In genomic region chr9:86948153-86948929, GRCh38 we compare ENCODE assay signal across 7 cellular contexts. TPM values are rescaled to one million over a fixed set of nuclear protein-coding genes. Genes with fewer than 3 reads are reported as not detected.
A peak's percentile ranks its signal among the peaks of the same experiment; 100 is the strongest.
DNase-seq lines count a peak whose midpoint lies in the region; ATAC-seq and TF ChIP-seq lines count a peak whose summit lies in the region.

No MANE protein-coding gene starts in this region.

- peaks cover 5% of the 10 kb centered on the region for H3K36me3 Mint-ChIP-seq in chondrocyte (ENCODE audit: low read depth)

- DNase-seq in NCI-H1694 (lab: John Stamatoyannopoulos, UW) (peak; percentile 77), chondrocyte (ENCODE audit: low spot score) (no peak), kidney tubule cell (ENCODE audit: low spot score) (peak; percentile 79)
- DNase-seq in stimulated activated CD4-positive, alpha-beta T cell treated with anti-CD3 and anti-CD28 coated beads, Interleukin-1b, Interleukin-23, amount 100 ng/mL, for 1 hour (ENCODE audit: low read depth in 2 of 2), result peak; percentile 23 to 51

- H3K27me3 Mint-ChIP-seq in chondrocyte (ENCODE audit: low read depth), result no peaks in the 10 kb centered on the region

- H3K27ac Mint-ChIP-seq in chondrocyte (ENCODE audit: unreplicated experiment), result peak overlapping the region; percentile 94

- TF ChIP-seq CTCF in chondrocyte (IDR thresholded peaks at IDR 0.05), result peak; percentile 88

- H3K4me1 Mint-ChIP-seq in chondrocyte (ENCODE audit: low read depth), result peaks cover 40% of the 10 kb centered on the region

- ATAC-seq in GM18505 (IDR thresholded peaks at IDR 0.05; ENCODE audit: unreplicated experiment) (peak; percentile 63), HG02798 (IDR thresholded peaks at IDR 0.05; ENCODE audit: poor library complexity, unreplicated experiment) (peak; percentile 70)
- peak; percentile 72 to 73 for ATAC-seq in activated CD4-positive, CD25-positive, alpha-beta regulatory T cell treated with anti-CD3 and anti-CD28 coated beads, Interleukin-2, amount 50 U/mL, for 24 hours

- H3K4me3 Mint-ChIP-seq in chondrocyte (ENCODE audit: unreplicated experiment), result peak overlapping the region; percentile 90

- no peak for TF ChIP-seq POLR2A in GM18505 (IDR thresholded peaks at IDR 0.05; ENCODE audit: borderline replicate concordance, extremely low read depth, insufficient read depth, insufficient read length)

- H3K9me3 Mint-ChIP-seq in chondrocyte (ENCODE audit: low read depth), result peaks cover 12% of the 10 kb centered on the region

RNA-seq across cellular contexts. Expression of gene GAS1, which starts 1.0 kb away (rescaled TPM):
- 56.5 to 70.3 TPM (median 70.0 TPM) in 3 replicates for total RNA-seq in chondrocyte
